ENCODE assay signal across 7 cellular contexts in genomic region chr22:23956301-23956900, GRCh38. TPM values are rescaled to one million over a fixed set of nuclear protein-coding genes. Genes with fewer than 3 reads are reported as not detected.
DNase-seq lines count a peak whose midpoint lies in the region; ATAC-seq, FAIRE-seq and TF ChIP-seq lines count a peak whose summit lies in the region.
"Not testable (repeated sequence)": the region's sequence is repeated elsewhere in the genome, so short reads cannot be mapped to it uniquely, and the experiment has no call there.

No MANE protein-coding gene starts in this region.

- not testable (repeated sequence) for H3K27ac Mint-ChIP-seq in activated T-cell treated with anti-CD3 and anti-CD28 coated beads, Interleukin-2, amount 50 U/mL, for 72 hours

- not testable (repeated sequence) for H3K36me3 ChIP-seq in SK-N-SH (replicated peaks in 1 of 2; ENCODE audit: control insufficient read depth in 1 of 2, insufficient read depth in 2 of 2, low read length in 1 of 2); endothelial cell of umbilical vein (ENCODE audit: control insufficient read depth in 2 of 2, extremely low read depth in 1 of 2, insufficient read depth in 2 of 2, low read length in 2 of 2); left lung

- CTCF ChIA-PET in SK-N-SH (lab: Yijun Ruan, JAX), result interaction anchor here (0.6 to 1.5 kb wide), 11 partner anchors 30 to 200 kb away, joined by 3 to 11 read pairs (median 3); partner anchors contain the start of genes MIF and SLC2A11
- CTCF ChIA-PET in endothelial cell of umbilical vein (lab: Charles Lee), result interaction anchor here (0.6 to 1.0 kb wide), 13 partner anchors 18 to 219 kb away, joined by 3 to 30 read pairs (median 5); partner anchors contain the start of genes MIF and SLC2A11

- H3K27me3 ChIP-seq in SK-N-SH (ENCODE audit: insufficient read depth); endothelial cell of umbilical vein (ENCODE audit: control insufficient read depth in 2 of 2, insufficient read depth in 2 of 2, low read length in 2 of 2); left lung: not testable (repeated sequence)

- not testable (repeated sequence) for H3K9me3 Mint-ChIP-seq in activated T-cell treated with anti-CD3 and anti-CD28 coated beads, Interleukin-2, amount 50 U/mL, for 72 hours

- TF ChIP-seq CTCF in GM12865 (IDR thresholded peaks at IDR 0.05; ENCODE audit: insufficient read depth, low read depth, low read length, missing control alignments) (peak; percentile 86), SK-N-SH (IDR thresholded peaks at IDR 0.05) (peak; percentile 77), endothelial cell of umbilical vein (IDR thresholded peaks at IDR 0.05; ENCODE audit: extremely low read depth in 1 of 2, insufficient read depth in 1 of 2, low read depth in 1 of 2, low read length in 2 of 2) (peak; percentile 55 to 70), left lung (IDR thresholded peaks at IDR 0.05) (peak; percentile 82 to 84)

- H3K9me2 ChIP-seq in SK-N-SH, result not testable (repeated sequence)

- dilution Hi-C loops in endothelial cell of umbilical vein (cut with MboI; ENCODE audit: extremely low pct_ligation_motif_present, low sequenced_read_pairs), result not testable (repeated sequence)

- not testable (repeated sequence) for BruUV-seq in endothelial cell of umbilical vein (replicated peaks; lab: Mats Ljungman, UMichigan)

- not testable (repeated sequence) for H3F3A ChIP-seq in SK-N-SH (replicated peaks; ENCODE audit: insufficient read depth)

- not testable (repeated sequence) for TF ChIP-seq POLR2A in endothelial cell of umbilical vein (IDR thresholded peaks at IDR 0.05; ENCODE audit: low read depth, low read length)

- H3K9ac ChIP-seq in SK-N-SH; endothelial cell of umbilical vein (replicated peaks; ENCODE audit: extremely low read depth, insufficient read depth, low read length): not testable (repeated sequence)

- peak; percentile 98 for FAIRE-seq in endothelial cell of umbilical vein (lab: Jason Lieb, UNC)

- H3K27ac ChIP-seq in SK-N-SH (ENCODE audit: low read depth in 2 of 2, low read length in 1 of 2); endothelial cell of umbilical vein (ENCODE audit: insufficient read depth, low read depth, low read length); left lung: not testable (repeated sequence)

- not testable (repeated sequence) for H3K4me2 ChIP-seq in SK-N-SH; endothelial cell of umbilical vein (ENCODE audit: insufficient read depth, low read length)

- H3K36me3 Mint-ChIP-seq in activated T-cell treated with anti-CD3 and anti-CD28 coated beads, Interleukin-2, amount 50 U/mL, for 72 hours (ENCODE audit: insufficient read depth in 2 of 2), result not testable (repeated sequence)

- DNase-seq in GM12865 (ENCODE audit: low read depth), result peak; percentile 81
- DNase-seq in NCI-H1092 (lab: John Stamatoyannopoulos, UW), result peak; percentile 43
- peak; percentile 72 for DNase-seq in SK-N-SH
- peak; percentile 76 to 82 for DNase-seq in activated T-cell treated with anti-CD3 and anti-CD28 coated beads, Interleukin-2, amount 50 U/mL, for 72 hours
- peak; percentile 71 for DNase-seq in endothelial cell of umbilical vein (ENCODE audit: low read depth, low spot score)
- DNase-seq in left lung, result peak in 1 of 2 donors; percentile 61
- peak; percentile 78 for DNase-seq in stimulated activated CD4-positive, alpha-beta T cell treated with anti-CD3 and anti-CD28 coated beads, Interleukin-12 subunit alpha, Interleukin-12 subunit beta, amount 100 ng/mL, for 4 hours

- H3K4me3 Mint-ChIP-seq in activated T-cell treated with anti-CD3 and anti-CD28 coated beads, Interleukin-2, amount 50 U/mL, for 72 hours, result not testable (repeated sequence)

- ATAC-seq in activated T-cell treated with anti-CD3 and anti-CD28 coated beads, Interleukin-2, amount 50 U/mL, for 72 hours (replicated peaks in 1 of 2), result peak; percentile 89
- ATAC-seq in left lung, result peak; percentile 72

- H3K4me3 ChIP-seq in GM12865 (ENCODE audit: low read depth, low read length); SK-N-SH (ENCODE audit: low read depth in 2 of 2, low read length in 1 of 2); endothelial cell of umbilical vein (replicated peaks in 1 of 3; ENCODE audit: insufficient read depth in 1 of 3, low read depth in 1 of 3, low read length in 3 of 3); left lung: not testable (repeated sequence)

- POLR2A ChIA-PET in SK-N-SH (lab: Yijun Ruan, JAX); endothelial cell of umbilical vein (lab: Charles Lee): not testable (repeated sequence)

- 49% methylated on average over 12 of the region's 12 CpGs for WGBS in SK-N-SH (ENCODE audit: low lambda C conversion rate)

- H3K4me1 Mint-ChIP-seq in activated T-cell treated with anti-CD3 and anti-CD28 coated beads, Interleukin-2, amount 50 U/mL, for 72 hours (ENCODE audit: low read depth), result not testable (repeated sequence)

- H2AFZ ChIP-seq in SK-N-SH (ENCODE audit: low read depth), result not testable (repeated sequence)
- H2AFZ ChIP-seq in endothelial cell of umbilical vein (ENCODE audit: low read depth, low read length), result peak overlapping the region; percentile 59

- not testable (repeated sequence) for H3K9me1 ChIP-seq in endothelial cell of umbilical vein (replicated peaks; ENCODE audit: control insufficient read depth, extremely low read depth, insufficient read depth, low read length)

- H3K9me3 ChIP-seq in SK-N-SH; endothelial cell of umbilical vein (replicated peaks; ENCODE audit: control insufficient read depth, insufficient read depth, low read length); left lung: not testable (repeated sequence)

- TF ChIP-seq EP300 in SK-N-SH (IDR thresholded peaks at IDR 0.05; ENCODE audit: borderline replicate concordance in 1 of 2, low read depth in 1 of 2, low read length in 1 of 2), result not testable (repeated sequence)

- intact Hi-C loops in endothelial cell of umbilical vein (cut with micrococcal nuclease), result loop anchor here (5.0 to 10.0 kb wide), 2 partner anchors 221 to 288 kb away; partner anchors contain the start of gene GGT5
- intact Hi-C loops in left lung (cut with DNase I), result not testable (repeated sequence)

- not testable (repeated sequence) for H3K27me3 Mint-ChIP-seq in activated T-cell treated with anti-CD3 and anti-CD28 coated beads, Interleukin-2, amount 50 U/mL, for 72 hours (ENCODE audit: low read depth)

- not testable (repeated sequence) for H4K20me1 ChIP-seq in SK-N-SH (ENCODE audit: insufficient read depth); endothelial cell of umbilical vein (replicated peaks; ENCODE audit: control insufficient read depth, extremely low read depth, insufficient read depth, low read length)

- not testable (repeated sequence) for H3K4me1 ChIP-seq in SK-N-SH (ENCODE audit: control insufficient read depth in 1 of 2, insufficient read depth in 2 of 2, low read depth in 1 of 2, low read length in 1 of 2); endothelial cell of umbilical vein (ENCODE audit: control insufficient read depth, extremely low read depth, insufficient read depth, low read length); left lung

- TF ChIP-seq RAD21 in SK-N-SH (IDR thresholded peaks at IDR 0.05; ENCODE audit: low read length), result peak; percentile 88

- not testable (repeated sequence) for H3K79me2 ChIP-seq in SK-N-SH (ENCODE audit: insufficient read depth); endothelial cell of umbilical vein (ENCODE audit: control insufficient read depth, insufficient read depth, low read length)

RNA-seq across cellular contexts. Expression of gene GSTT2B, which starts 4.6 kb away (rescaled TPM):
- polyA plus RNA-seq in SK-N-SH (2012; rRNA removed) (32.2 and 32.8 TPM in 2 replicates), endothelial cell of umbilical vein (36.1 and 46.5 TPM in 2 replicates)
- polyA plus RNA-seq in SK-N-SH (2012; cell fraction: cytosol; rRNA removed), result 15.7 and 22.7 TPM in 2 replicates
- 61.2 and 64.8 TPM in 2 replicates for polyA plus RNA-seq in SK-N-SH (2012; cell fraction: nucleus; rRNA removed)
- total RNA-seq in activated T-cell treated with anti-CD3 and anti-CD28 coated beads, Interleukin-2, amount 50 U/mL, for 72 hours, result under 1 TPM in 1 of 2 donors, not detected in 1; 0.46 TPM
- total RNA-seq in endothelial cell of umbilical vein (4.0 and 33.6 TPM in 2 replicates), left lung (10 to 100 TPM in 1 of 2 donors, 1 to 10 TPM in 1; 1.3 to 33.7 TPM)
- polyA plus RNA-seq in endothelial cell of umbilical vein (2011; cell fraction: cytosol; rRNA removed), result 24.3 and 34.0 TPM in 2 replicates
- 63.1 and 70.4 TPM in 2 replicates for polyA plus RNA-seq in endothelial cell of umbilical vein (2011; cell fraction: nucleus; rRNA removed)
- polyA plus RNA-seq in endothelial cell of umbilical vein (2012), result 20.1 and 20.2 TPM in 2 replicates
- 10.2 and 11.3 TPM in 2 replicates for polyA minus RNA-seq in endothelial cell of umbilical vein
- 7.0 TPM for polyA minus RNA-seq in endothelial cell of umbilical vein (2011; cell fraction: cytosol; rRNA and poly(A)+ RNA removed)
- 3.6 and 4.4 TPM in 2 replicates for polyA minus RNA-seq in endothelial cell of umbilical vein (2011; cell fraction: nucleus; rRNA and poly(A)+ RNA removed)

RNA-seq across cellular contexts. Expression of gene DDTL, which starts 10.3 kb away (rescaled TPM):
- polyA plus RNA-seq in SK-N-SH (2012; rRNA removed) (1.6 and 2.0 TPM in 2 replicates), endothelial cell of umbilical vein (0.51 and 0.57 TPM in 2 replicates)
- polyA plus RNA-seq in SK-N-SH (2012; cell fraction: cytosol; rRNA removed), result 1.2 and 1.6 TPM in 2 replicates
- polyA plus RNA-seq in SK-N-SH (2012; cell fraction: nucleus; rRNA removed), result 3.4 and 4.5 TPM in 2 replicates
- 1 to 10 TPM in 1 of 2 donors, under 1 TPM in 1; 0.95 to 3.4 TPM for total RNA-seq in activated T-cell treated with anti-CD3 and anti-CD28 coated beads, Interleukin-2, amount 50 U/mL, for 72 hours
- total RNA-seq in endothelial cell of umbilical vein (2.7 TPM in 1 of 2 replicates, not detected in the other), left lung (1 to 10 TPM in 1 of 2 donors, not detected in 1; 2.4 TPM)
- 0.43 and 0.66 TPM in 2 replicates for polyA plus RNA-seq in endothelial cell of umbilical vein (2011; cell fraction: cytosol; rRNA removed)
- polyA plus RNA-seq in endothelial cell of umbilical vein (2011; cell fraction: nucleus; rRNA removed), result 2.3 and 2.5 TPM in 2 replicates
- 1.2 and 1.8 TPM in 2 replicates for polyA plus RNA-seq in endothelial cell of umbilical vein (2012)
- polyA minus RNA-seq in endothelial cell of umbilical vein, result 3.0 and 3.2 TPM in 2 replicates
- not detected for polyA minus RNA-seq in endothelial cell of umbilical vein (2011; cell fraction: cytosol; rRNA and poly(A)+ RNA removed)
- 4.6 and 5.5 TPM in 2 replicates for polyA minus RNA-seq in endothelial cell of umbilical vein (2011; cell fraction: nucleus; rRNA and poly(A)+ RNA removed)

RNA-seq across cellular contexts. Expression of gene DDT, which starts 17.8 kb away (rescaled TPM):
- 181 and 198 TPM in 2 replicates for polyA plus RNA-seq in SK-N-SH (2012; rRNA removed)
- 149 and 169 TPM in 2 replicates for polyA plus RNA-seq in SK-N-SH (2012; cell fraction: cytosol; rRNA removed)
- polyA plus RNA-seq in SK-N-SH (2012; cell fraction: nucleus; rRNA removed), result 99.0 and 113 TPM in 2 replicates
- total RNA-seq in activated T-cell treated with anti-CD3 and anti-CD28 coated beads, Interleukin-2, amount 50 U/mL, for 72 hours, result 10 to 100 TPM; 74.6 to 89.4 TPM
- total RNA-seq in endothelial cell of umbilical vein, result 89.5 and 106 TPM in 2 replicates
- polyA plus RNA-seq in endothelial cell of umbilical vein, result 205 and 265 TPM in 2 replicates
- 157 and 182 TPM in 2 replicates for polyA plus RNA-seq in endothelial cell of umbilical vein (2011; cell fraction: cytosol; rRNA removed)
- polyA plus RNA-seq in endothelial cell of umbilical vein (2011; cell fraction: nucleus; rRNA removed), result 52.6 and 66.7 TPM in 2 replicates
- polyA plus RNA-seq in endothelial cell of umbilical vein (2012), result 65.7 and 76.6 TPM in 2 replicates
- 37.3 and 38.8 TPM in 2 replicates for polyA minus RNA-seq in endothelial cell of umbilical vein
- 48.3 TPM for polyA minus RNA-seq in endothelial cell of umbilical vein (2011; cell fraction: cytosol; rRNA and poly(A)+ RNA removed)
- polyA minus RNA-seq in endothelial cell of umbilical vein (2011; cell fraction: nucleus; rRNA and poly(A)+ RNA removed), result 14.0 and 18.0 TPM in 2 replicates
- 100 to 1,000 TPM; 104 to 132 TPM for total RNA-seq in left lung

RNA-seq across cellular contexts. Expression of gene GSTT2, which starts 23.5 kb away (rescaled TPM):
- polyA plus RNA-seq in SK-N-SH (2012; rRNA removed) (3.7 and 6.3 TPM in 2 replicates), endothelial cell of umbilical vein (2.9 and 3.0 TPM in 2 replicates)
- 1.1 and 1.5 TPM in 2 replicates for polyA plus RNA-seq in SK-N-SH (2012; cell fraction: cytosol; rRNA removed)
- polyA plus RNA-seq in SK-N-SH (2012; cell fraction: nucleus; rRNA removed), result 19.4 and 20.0 TPM in 2 replicates
- not detected for total RNA-seq in activated T-cell treated with anti-CD3 and anti-CD28 coated beads, Interleukin-2, amount 50 U/mL, for 72 hours
- total RNA-seq in endothelial cell of umbilical vein (not detected in 2 replicates), left lung (under 1 TPM in 1 of 2 donors, not detected in 1; 0.55 TPM)
- polyA plus RNA-seq in endothelial cell of umbilical vein (2011; cell fraction: cytosol; rRNA removed), result 2.5 and 3.2 TPM in 2 replicates
- 0.35 and 0.37 TPM in 2 replicates for polyA plus RNA-seq in endothelial cell of umbilical vein (2011; cell fraction: nucleus; rRNA removed)
- 0.79 and 1.5 TPM in 2 replicates for polyA plus RNA-seq in endothelial cell of umbilical vein (2012)
- polyA minus RNA-seq in endothelial cell of umbilical vein, result 1.1 TPM in 1 of 2 replicates, not detected in the other
- polyA minus RNA-seq in endothelial cell of umbilical vein (2011; cell fraction: cytosol; rRNA and poly(A)+ RNA removed), result not detected
- 0.38 and 0.58 TPM in 2 replicates for polyA minus RNA-seq in endothelial cell of umbilical vein (2011; cell fraction: nucleus; rRNA and poly(A)+ RNA removed)

RNA-seq across cellular contexts. Expression of gene GSTT4, which starts 48.9 kb away (rescaled TPM):
- polyA plus RNA-seq in SK-N-SH (2012; rRNA removed) (not detected in 2 replicates), endothelial cell of umbilical vein (not detected in 2 replicates)
- polyA plus RNA-seq in SK-N-SH (2012; cell fraction: cytosol; rRNA removed), result not detected in 2 replicates
- not detected in 2 replicates for polyA plus RNA-seq in SK-N-SH (2012; cell fraction: nucleus; rRNA removed)
- total RNA-seq in activated T-cell treated with anti-CD3 and anti-CD28 coated beads, Interleukin-2, amount 50 U/mL, for 72 hours, result not detected
- total RNA-seq in endothelial cell of umbilical vein (not detected in 2 replicates), left lung (not detected)
- polyA plus RNA-seq in endothelial cell of umbilical vein (2011; cell fraction: cytosol; rRNA removed), result not detected in 2 replicates
- polyA plus RNA-seq in endothelial cell of umbilical vein (2011; cell fraction: nucleus; rRNA removed), result not detected in 2 replicates
- not detected in 2 replicates for polyA plus RNA-seq in endothelial cell of umbilical vein (2012)
- polyA minus RNA-seq in endothelial cell of umbilical vein, result not detected in 2 replicates
- polyA minus RNA-seq in endothelial cell of umbilical vein (2011; cell fraction: cytosol; rRNA and poly(A)+ RNA removed), result not detected
- polyA minus RNA-seq in endothelial cell of umbilical vein (2011; cell fraction: nucleus; rRNA and poly(A)+ RNA removed), result not detected in 2 replicates
